ENCODE assay signal across 1 cellular context in the genomic region with DNA sequence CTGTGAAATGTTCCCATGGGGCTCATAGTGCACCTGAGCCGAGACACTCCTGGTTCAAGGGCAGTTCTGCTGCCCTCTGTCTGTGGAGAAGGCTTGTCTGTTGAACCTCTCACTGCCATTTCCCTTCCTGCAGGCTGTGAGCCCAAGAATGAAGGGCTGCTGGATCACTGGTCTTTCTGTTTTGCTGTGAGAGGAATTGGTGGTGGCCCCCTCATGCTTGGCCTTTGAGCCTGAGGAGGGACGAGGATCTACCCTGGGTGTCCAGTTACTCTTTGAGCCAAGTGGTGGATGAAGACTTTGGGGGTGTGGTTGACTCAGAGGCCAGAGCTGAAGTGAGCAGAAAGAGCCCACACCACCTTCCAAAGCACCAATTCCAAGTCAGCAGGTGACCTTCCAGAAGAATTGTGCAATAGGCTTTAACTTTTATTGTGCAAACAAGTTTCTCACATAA.
TF ChIP-seq lines count a peak whose summit lies in the region.

No MANE protein-coding gene starts in this region.

TF ChIP-seq in WTC11, 78 proteins besides CTCF, POLR2A, EP300 and RAD21 (continued from another document):
- TF ChIP-seq, protein P1, sequence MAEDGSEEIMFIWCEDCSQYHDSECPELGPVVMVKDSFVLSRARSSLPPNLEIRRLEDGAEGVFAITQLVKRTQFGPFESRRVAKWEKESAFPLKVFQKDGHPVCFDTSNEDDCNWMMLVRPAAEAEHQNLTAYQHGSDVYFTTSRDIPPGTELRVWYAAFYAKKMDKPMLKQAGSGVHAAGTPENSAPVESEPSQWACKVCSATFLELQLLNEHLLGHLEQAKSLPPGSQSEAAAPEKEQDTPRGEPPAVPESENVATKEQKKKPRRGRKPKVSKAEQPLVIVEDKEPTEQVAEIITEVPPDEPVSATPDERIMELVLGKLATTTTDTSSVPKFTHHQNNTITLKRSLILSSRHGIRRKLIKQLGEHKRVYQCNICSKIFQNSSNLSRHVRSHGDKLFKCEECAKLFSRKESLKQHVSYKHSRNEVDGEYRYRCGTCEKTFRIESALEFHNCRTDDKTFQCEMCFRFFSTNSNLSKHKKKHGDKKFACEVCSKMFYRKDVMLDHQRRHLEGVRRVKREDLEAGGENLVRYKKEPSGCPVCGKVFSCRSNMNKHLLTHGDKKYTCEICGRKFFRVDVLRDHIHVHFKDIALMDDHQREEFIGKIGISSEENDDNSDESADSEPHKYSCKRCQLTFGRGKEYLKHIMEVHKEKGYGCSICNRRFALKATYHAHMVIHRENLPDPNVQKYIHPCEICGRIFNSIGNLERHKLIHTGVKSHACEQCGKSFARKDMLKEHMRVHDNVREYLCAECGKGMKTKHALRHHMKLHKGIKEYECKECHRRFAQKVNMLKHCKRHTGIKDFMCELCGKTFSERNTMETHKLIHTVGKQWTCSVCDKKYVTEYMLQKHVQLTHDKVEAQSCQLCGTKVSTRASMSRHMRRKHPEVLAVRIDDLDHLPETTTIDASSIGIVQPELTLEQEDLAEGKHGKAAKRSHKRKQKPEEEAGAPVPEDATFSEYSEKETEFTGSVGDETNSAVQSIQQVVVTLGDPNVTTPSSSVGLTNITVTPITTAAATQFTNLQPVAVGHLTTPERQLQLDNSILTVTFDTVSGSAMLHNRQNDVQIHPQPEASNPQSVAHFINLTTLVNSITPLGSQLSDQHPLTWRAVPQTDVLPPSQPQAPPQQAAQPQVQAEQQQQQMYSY (CRISPR knock-in tag; IDR thresholded peaks at IDR 0.05), result no peak
- TF ChIP-seq TCF7 (CRISPR knock-in tag; IDR thresholded peaks at IDR 0.05; ENCODE audit: low read depth) (no peak), NR3C1 (CRISPR knock-in tag; conservative IDR thresholded peaks at IDR 0.05; ENCODE audit: low read depth) (no peak)
